1 cellular context compared by ENCODE assay signal in the genomic region with DNA sequence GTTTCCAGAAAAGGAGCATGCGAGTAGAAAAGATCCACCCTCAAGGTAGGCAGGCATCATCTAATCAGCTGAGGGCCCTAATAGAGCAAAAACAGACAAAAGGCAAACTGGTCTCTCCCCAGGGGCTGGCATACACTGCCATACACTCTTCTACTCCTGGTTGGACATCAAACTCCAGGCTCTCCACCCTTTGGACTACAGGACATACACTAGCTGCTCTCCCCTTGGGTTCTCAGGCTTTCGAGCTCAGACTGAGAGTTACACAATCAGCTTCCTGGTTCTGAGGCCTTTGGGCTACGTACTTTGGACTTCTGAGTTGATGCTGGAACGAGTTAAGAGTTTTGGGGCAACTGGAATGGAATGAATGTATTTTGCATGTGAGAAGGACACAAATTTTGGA.
A peak's percentile ranks its signal among the peaks of the same experiment; 100 is the strongest.
TF ChIP-seq lines count a peak whose summit lies in the region.

No MANE protein-coding gene starts in this region.

TF ChIP-seq in HepG2, 621 proteins besides CTCF, POLR2A, EP300 and RAD21 (continued from another document and continues in another):
- TF ChIP-seq, protein P1, sequence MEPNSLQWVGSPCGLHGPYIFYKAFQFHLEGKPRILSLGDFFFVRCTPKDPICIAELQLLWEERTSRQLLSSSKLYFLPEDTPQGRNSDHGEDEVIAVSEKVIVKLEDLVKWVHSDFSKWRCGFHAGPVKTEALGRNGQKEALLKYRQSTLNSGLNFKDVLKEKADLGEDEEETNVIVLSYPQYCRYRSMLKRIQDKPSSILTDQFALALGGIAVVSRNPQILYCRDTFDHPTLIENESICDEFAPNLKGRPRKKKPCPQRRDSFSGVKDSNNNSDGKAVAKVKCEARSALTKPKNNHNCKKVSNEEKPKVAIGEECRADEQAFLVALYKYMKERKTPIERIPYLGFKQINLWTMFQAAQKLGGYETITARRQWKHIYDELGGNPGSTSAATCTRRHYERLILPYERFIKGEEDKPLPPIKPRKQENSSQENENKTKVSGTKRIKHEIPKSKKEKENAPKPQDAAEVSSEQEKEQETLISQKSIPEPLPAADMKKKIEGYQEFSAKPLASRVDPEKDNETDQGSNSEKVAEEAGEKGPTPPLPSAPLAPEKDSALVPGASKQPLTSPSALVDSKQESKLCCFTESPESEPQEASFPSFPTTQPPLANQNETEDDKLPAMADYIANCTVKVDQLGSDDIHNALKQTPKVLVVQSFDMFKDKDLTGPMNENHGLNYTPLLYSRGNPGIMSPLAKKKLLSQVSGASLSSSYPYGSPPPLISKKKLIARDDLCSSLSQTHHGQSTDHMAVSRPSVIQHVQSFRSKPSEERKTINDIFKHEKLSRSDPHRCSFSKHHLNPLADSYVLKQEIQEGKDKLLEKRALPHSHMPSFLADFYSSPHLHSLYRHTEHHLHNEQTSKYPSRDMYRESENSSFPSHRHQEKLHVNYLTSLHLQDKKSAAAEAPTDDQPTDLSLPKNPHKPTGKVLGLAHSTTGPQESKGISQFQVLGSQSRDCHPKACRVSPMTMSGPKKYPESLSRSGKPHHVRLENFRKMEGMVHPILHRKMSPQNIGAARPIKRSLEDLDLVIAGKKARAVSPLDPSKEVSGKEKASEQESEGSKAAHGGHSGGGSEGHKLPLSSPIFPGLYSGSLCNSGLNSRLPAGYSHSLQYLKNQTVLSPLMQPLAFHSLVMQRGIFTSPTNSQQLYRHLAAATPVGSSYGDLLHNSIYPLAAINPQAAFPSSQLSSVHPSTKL (CRISPR knock-in tag; IDR thresholded peaks at IDR 0.05), result peak; percentile 47
- TF ChIP-seq KAT7 (CRISPR knock-in tag; IDR thresholded peaks at IDR 0.05; ENCODE audit: borderline replicate concordance), result no peak
- TF ChIP-seq ATM (IDR thresholded peaks at IDR 0.05; ENCODE audit: borderline replicate concordance), result no peak
- peak; percentile 52; the same call in 1 of the 2 replicates for TF ChIP-seq CREM (IDR thresholded peaks at IDR 0.05)
- no peak for TF ChIP-seq CREM (CRISPR knock-in tag; IDR thresholded peaks at IDR 0.05)
- no peak for TF ChIP-seq ZSCAN31 (CRISPR knock-in tag; IDR thresholded peaks at IDR 0.05; ENCODE audit: low read depth)
- no peak for TF ChIP-seq CBX2 (IDR thresholded peaks at IDR 0.05; ENCODE audit: low read depth, low read length)
- TF ChIP-seq CBX2 (CRISPR knock-in tag; IDR thresholded peaks at IDR 0.05; ENCODE audit: low read depth), result no peak
- TF ChIP-seq ZNF614 (CRISPR knock-in tag; IDR thresholded peaks at IDR 0.05; ENCODE audit: borderline replicate concordance), result peak; percentile 22; the same call in 1 of the 2 replicates
- TF ChIP-seq ZNF33B (CRISPR knock-in tag; IDR thresholded peaks at IDR 0.05), result no peak
- TF ChIP-seq, protein P2, sequence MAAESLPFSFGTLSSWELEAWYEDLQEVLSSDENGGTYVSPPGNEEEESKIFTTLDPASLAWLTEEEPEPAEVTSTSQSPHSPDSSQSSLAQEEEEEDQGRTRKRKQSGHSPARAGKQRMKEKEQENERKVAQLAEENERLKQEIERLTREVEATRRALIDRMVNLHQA (CRISPR knock-in tag; IDR thresholded peaks at IDR 0.05), result no peak
- 0 out of 2 replicates have a peak, but pooled peaks have one; percentile 47 for TF ChIP-seq MIXL1 (CRISPR knock-in tag; IDR thresholded peaks at IDR 0.05)
- peak; percentile 52; the same call in 1 of the 2 replicates for TF ChIP-seq RCOR2 (CRISPR knock-in tag; IDR thresholded peaks at IDR 0.05)
- TF ChIP-seq ZNF329 (CRISPR knock-in tag; IDR thresholded peaks at IDR 0.05; ENCODE audit: low read depth), result no peak
- TF ChIP-seq ZNF234 (CRISPR knock-in tag; conservative IDR thresholded peaks at IDR 0.05), result no peak
- no peak for TF ChIP-seq MTA3 (CRISPR knock-in tag; IDR thresholded peaks at IDR 0.05)
- TF ChIP-seq ZNF547 (CRISPR knock-in tag; IDR thresholded peaks at IDR 0.05), result no peak
- no peak for TF ChIP-seq ZC3H13 (CRISPR knock-in tag; IDR thresholded peaks at IDR 0.05)
- TF ChIP-seq FOXK2 (IDR thresholded peaks at IDR 0.05), result no peak
- no peak for TF ChIP-seq ZNF619 (CRISPR knock-in tag; IDR thresholded peaks at IDR 0.05)
- no peak for TF ChIP-seq RBFOX2 (IDR thresholded peaks at IDR 0.05; ENCODE audit: low read depth, low read length)
- TF ChIP-seq ZIK1 (CRISPR knock-in tag; IDR thresholded peaks at IDR 0.05; ENCODE audit: borderline replicate concordance, low read depth), result no peak
- TF ChIP-seq, protein P3, sequence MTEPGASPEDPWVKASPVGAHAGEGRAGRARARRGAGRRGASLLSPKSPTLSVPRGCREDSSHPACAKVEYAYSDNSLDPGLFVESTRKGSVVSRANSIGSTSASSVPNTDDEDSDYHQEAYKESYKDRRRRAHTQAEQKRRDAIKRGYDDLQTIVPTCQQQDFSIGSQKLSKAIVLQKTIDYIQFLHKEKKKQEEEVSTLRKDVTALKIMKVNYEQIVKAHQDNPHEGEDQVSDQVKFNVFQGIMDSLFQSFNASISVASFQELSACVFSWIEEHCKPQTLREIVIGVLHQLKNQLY (CRISPR knock-in tag; IDR thresholded peaks at IDR 0.05), result no peak
- TF ChIP-seq, protein P4, sequence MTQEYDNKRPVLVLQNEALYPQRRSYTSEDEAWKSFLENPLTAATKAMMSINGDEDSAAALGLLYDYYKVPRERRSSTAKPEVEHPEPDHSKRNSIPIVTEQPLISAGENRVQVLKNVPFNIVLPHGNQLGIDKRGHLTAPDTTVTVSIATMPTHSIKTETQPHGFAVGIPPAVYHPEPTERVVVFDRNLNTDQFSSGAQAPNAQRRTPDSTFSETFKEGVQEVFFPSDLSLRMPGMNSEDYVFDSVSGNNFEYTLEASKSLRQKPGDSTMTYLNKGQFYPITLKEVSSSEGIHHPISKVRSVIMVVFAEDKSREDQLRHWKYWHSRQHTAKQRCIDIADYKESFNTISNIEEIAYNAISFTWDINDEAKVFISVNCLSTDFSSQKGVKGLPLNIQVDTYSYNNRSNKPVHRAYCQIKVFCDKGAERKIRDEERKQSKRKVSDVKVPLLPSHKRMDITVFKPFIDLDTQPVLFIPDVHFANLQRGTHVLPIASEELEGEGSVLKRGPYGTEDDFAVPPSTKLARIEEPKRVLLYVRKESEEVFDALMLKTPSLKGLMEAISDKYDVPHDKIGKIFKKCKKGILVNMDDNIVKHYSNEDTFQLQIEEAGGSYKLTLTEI (CRISPR knock-in tag; conservative IDR thresholded peaks at IDR 0.05), result no peak
- no peak for TF ChIP-seq BRCA1 (CRISPR knock-in tag; IDR thresholded peaks at IDR 0.05)
- no peak for TF ChIP-seq TBX2 (CRISPR knock-in tag; IDR thresholded peaks at IDR 0.05; ENCODE audit: borderline replicate concordance)
- TF ChIP-seq NR2C2 (CRISPR knock-in tag; IDR thresholded peaks at IDR 0.05; ENCODE audit: borderline replicate concordance), result 0 out of 2 replicates have a peak, but pooled peaks have one; percentile 21
- TF ChIP-seq IRF2 (CRISPR knock-in tag; IDR thresholded peaks at IDR 0.05), result 0 out of 2 replicates have a peak, but pooled peaks have one; percentile 23
- TF ChIP-seq MIER3 (CRISPR knock-in tag; IDR thresholded peaks at IDR 0.05; ENCODE audit: borderline replicate concordance), result no peak
- no peak for TF ChIP-seq NAIF1 (CRISPR knock-in tag; IDR thresholded peaks at IDR 0.05; ENCODE audit: borderline replicate concordance)
- TF ChIP-seq PLRG1 (conservative IDR thresholded peaks at IDR 0.05), result no peak
- TF ChIP-seq NFYB (CRISPR knock-in tag; IDR thresholded peaks at IDR 0.05), result no peak
- no peak for TF ChIP-seq FOXJ3 (CRISPR knock-in tag; IDR thresholded peaks at IDR 0.05; ENCODE audit: borderline replicate concordance)
- TF ChIP-seq, protein P5, sequence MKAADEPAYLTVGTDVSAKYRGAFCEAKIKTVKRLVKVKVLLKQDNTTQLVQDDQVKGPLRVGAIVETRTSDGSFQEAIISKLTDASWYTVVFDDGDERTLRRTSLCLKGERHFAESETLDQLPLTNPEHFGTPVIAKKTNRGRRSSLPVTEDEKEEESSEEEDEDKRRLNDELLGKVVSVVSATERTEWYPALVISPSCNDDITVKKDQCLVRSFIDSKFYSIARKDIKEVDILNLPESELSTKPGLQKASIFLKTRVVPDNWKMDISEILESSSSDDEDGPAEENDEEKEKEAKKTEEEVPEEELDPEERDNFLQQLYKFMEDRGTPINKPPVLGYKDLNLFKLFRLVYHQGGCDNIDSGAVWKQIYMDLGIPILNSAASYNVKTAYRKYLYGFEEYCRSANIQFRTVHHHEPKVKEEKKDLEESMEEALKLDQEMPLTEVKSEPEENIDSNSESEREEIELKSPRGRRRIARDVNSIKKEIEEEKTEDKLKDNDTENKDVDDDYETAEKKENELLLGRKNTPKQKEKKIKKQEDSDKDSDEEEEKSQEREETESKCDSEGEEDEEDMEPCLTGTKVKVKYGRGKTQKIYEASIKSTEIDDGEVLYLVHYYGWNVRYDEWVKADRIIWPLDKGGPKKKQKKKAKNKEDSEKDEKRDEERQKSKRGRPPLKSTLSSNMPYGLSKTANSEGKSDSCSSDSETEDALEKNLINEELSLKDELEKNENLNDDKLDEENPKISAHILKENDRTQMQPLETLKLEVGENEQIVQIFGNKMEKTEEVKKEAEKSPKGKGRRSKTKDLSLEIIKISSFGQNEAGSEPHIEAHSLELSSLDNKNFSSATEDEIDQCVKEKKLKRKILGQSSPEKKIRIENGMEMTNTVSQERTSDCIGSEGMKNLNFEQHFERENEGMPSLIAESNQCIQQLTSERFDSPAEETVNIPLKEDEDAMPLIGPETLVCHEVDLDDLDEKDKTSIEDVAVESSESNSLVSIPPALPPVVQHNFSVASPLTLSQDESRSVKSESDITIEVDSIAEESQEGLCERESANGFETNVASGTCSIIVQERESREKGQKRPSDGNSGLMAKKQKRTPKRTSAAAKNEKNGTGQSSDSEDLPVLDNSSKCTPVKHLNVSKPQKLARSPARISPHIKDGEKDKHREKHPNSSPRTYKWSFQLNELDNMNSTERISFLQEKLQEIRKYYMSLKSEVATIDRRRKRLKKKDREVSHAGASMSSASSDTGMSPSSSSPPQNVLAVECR (CRISPR knock-in tag; IDR thresholded peaks at IDR 0.05; ENCODE audit: borderline replicate concordance), result no peak; the same call in 1 of the 2 replicates
- TF ChIP-seq MED1 (CRISPR knock-in tag; IDR thresholded peaks at IDR 0.05), result 0 out of 2 replicates have a peak, but pooled peaks have one; percentile 37
- TF ChIP-seq TMF1 (CRISPR knock-in tag; IDR thresholded peaks at IDR 0.05; ENCODE audit: low read depth), result no peak
- no peak for TF ChIP-seq AHR (CRISPR knock-in tag; IDR thresholded peaks at IDR 0.05)
- TF ChIP-seq ZNF441 (CRISPR knock-in tag; IDR thresholded peaks at IDR 0.05; ENCODE audit: borderline replicate concordance), result peak; percentile 68; the same call in 1 of the 2 replicates
- TF ChIP-seq FIP1L1 (IDR thresholded peaks at IDR 0.05; ENCODE audit: borderline replicate concordance, insufficient read depth, low read depth, low read length), result no peak
- no peak for TF ChIP-seq MAZ (IDR thresholded peaks at IDR 0.05; ENCODE audit: borderline replicate concordance, low read depth, low read length)
- no peak for TF ChIP-seq MAZ (CRISPR knock-in tag; IDR thresholded peaks at IDR 0.05; ENCODE audit: low read depth)
- no peak for TF ChIP-seq ZNF589 (CRISPR knock-in tag; conservative IDR thresholded peaks at IDR 0.05)
- TF ChIP-seq, protein P6, sequence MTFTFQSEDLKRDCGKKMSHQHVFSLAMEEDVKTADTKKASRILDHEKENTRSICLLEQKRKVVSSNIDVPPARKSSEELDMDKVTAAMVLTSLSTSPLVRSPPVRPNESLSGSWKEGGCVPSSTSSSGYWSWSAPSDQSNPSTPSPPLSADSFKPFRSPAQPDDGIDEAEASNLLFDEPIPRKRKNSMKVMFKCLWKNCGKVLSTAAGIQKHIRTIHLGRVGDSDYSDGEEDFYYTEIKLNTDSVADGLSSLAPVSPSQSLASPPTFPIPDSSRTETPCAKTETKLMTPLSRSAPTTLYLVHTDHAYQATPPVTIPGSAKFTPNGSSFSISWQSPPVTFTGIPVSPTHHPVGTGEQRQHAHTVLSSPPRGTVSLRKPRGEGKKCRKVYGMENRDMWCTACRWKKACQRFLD (CRISPR knock-in tag; IDR thresholded peaks at IDR 0.05; ENCODE audit: borderline replicate concordance), result no peak
- no peak for TF ChIP-seq THAP11 (CRISPR knock-in tag; IDR thresholded peaks at IDR 0.05)
- TF ChIP-seq ZNF253 (CRISPR knock-in tag; IDR thresholded peaks at IDR 0.05; ENCODE audit: borderline replicate concordance), result no peak
- TF ChIP-seq NFKB2 (CRISPR knock-in tag; IDR thresholded peaks at IDR 0.05; ENCODE audit: borderline replicate concordance), result no peak
- TF ChIP-seq NFKBIZ (CRISPR knock-in tag; IDR thresholded peaks at IDR 0.05), result no peak
- no peak for TF ChIP-seq ZNF224 (CRISPR knock-in tag; IDR thresholded peaks at IDR 0.05)
- TF ChIP-seq RFX5 (IDR thresholded peaks at IDR 0.05; ENCODE audit: low read depth, low read length), result no peak
- no peak for TF ChIP-seq ZBTB38 (CRISPR knock-in tag; IDR thresholded peaks at IDR 0.05)
- no peak for TF ChIP-seq ATF7-NPFF (CRISPR knock-in tag; IDR thresholded peaks at IDR 0.05; ENCODE audit: low read depth)
- no peak for TF ChIP-seq RNF2 (conservative IDR thresholded peaks at IDR 0.05; ENCODE audit: low read depth)
- peak; percentile 75; the same call in 1 of the 2 replicates for TF ChIP-seq POGZ (CRISPR knock-in tag; IDR thresholded peaks at IDR 0.05)
- TF ChIP-seq POLR2AphosphoS5 (IDR thresholded peaks at IDR 0.05; ENCODE audit: low read depth, low read length), result no peak
- no peak for TF ChIP-seq TBP (CRISPR knock-in tag; IDR thresholded peaks at IDR 0.05)
- no peak for TF ChIP-seq ZNF354B (CRISPR knock-in tag; IDR thresholded peaks at IDR 0.05)
- TF ChIP-seq, protein P7, sequence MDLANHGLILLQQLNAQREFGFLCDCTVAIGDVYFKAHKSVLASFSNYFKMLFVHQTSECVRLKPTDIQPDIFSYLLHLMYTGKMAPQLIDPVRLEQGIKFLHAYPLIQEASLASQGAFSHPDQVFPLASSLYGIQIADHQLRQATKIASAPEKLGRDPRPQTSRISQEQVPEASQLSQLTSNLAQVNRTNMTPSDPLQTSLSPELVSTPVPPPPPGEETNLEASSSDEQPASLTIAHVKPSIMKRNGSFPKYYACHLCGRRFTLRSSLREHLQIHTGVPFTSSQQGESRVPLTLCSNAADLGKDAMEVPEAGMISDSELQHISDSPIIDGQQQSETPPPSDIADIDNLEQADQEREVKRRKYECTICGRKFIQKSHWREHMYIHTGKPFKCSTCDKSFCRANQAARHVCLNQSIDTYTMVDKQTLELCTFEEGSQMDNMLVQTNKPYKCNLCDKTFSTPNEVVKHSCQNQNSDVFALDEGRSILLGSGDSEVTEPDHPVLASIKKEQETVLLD (CRISPR knock-in tag; IDR thresholded peaks at IDR 0.05; ENCODE audit: low read depth), result no peak
- TF ChIP-seq SMAD1 (CRISPR knock-in tag; IDR thresholded peaks at IDR 0.05; ENCODE audit: borderline replicate concordance, low read depth), result no peak
- 0 out of 2 replicates have a peak, but pooled peaks have one; percentile 35 for TF ChIP-seq ZNF264 (CRISPR knock-in tag; IDR thresholded peaks at IDR 0.05)
- TF ChIP-seq, protein P8, sequence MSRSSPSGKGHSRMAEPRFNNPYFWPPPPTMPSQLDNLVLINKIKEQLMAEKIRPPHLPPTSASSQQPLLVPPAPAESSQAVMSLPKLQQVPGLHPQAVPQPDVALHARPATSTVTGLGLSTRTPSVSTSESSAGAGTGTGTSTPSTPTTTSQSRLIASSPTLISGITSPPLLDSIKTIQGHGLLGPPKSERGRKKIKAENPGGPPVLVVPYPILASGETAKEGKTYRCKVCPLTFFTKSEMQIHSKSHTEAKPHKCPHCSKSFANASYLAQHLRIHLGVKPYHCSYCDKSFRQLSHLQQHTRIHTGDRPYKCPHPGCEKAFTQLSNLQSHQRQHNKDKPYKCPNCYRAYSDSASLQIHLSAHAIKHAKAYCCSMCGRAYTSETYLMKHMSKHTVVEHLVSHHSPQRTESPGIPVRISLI (CRISPR knock-in tag; IDR thresholded peaks at IDR 0.05; ENCODE audit: borderline replicate concordance), result no peak
- no peak for TF ChIP-seq CENPX (CRISPR knock-in tag; IDR thresholded peaks at IDR 0.05)
- peak; percentile 89 for TF ChIP-seq NCOR1 (IDR thresholded peaks at IDR 0.05; ENCODE audit: borderline replicate concordance, low read length)
